30 cellular contexts compared by ENCODE assay signal in the genomic region with DNA sequence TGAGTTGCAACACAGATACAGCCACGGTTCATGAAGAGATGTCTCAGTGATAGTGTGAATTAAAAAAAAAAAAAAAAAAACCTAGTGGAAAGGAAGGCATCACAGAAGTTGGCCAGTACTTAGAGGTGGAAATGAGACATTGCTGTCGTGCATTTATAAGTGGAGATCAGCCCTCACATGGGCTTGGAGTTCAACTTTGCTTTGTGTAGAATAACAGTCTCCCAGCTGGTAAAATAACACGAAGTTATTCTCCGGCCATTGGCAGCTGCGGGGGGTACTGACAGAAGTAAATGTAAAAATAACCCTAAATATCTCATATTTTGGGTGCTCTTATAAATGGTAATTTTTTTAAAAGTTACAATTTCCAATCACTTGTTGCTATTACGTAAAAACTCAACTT.
"Had no signal": no experiment of that assay in that cellular context is flagged by ENCODE, and none has a peak within 500 bp of the region (broad histone marks: within the 10 kb centered on the region; RNA-seq: fewer than 3 reads in every experiment).

No MANE protein-coding gene starts in this region.

- DNase-seq: activated CD4-positive, alpha-beta memory T cell treated with anti-CD3 and anti-CD28 coated beads, Interleukin-2, amount 10 ng/mL, durations not matched to agents 7 days and 5 days; activated CD4-positive, alpha-beta T cell treated with anti-CD3 and anti-CD28 coated beads for 1 hour; activated CD4-positive, alpha-beta T cell treated with anti-CD3 and anti-CD28 coated beads for 4 hours; activated CD4-positive, alpha-beta T cell treated with anti-CD3 and anti-CD28 coated beads, Interleukin-2, amount 10 ng/mL, durations not matched to agents 7 days and 5 days; activated CD4-positive, alpha-beta T cell treated with anti-CD3 and anti-CD28 coated beads, Interleukin-2, amount 50 U/mL, for 4 hours; activated CD8-positive, alpha-beta memory T cell treated with anti-CD3 and anti-CD28 coated beads, Interleukin-2, amount 50 U/mL, for 48 hours; activated gamma-delta T cell; activated naive CD4-positive, alpha-beta T cell; activated naive CD4-positive, alpha-beta T cell treated with anti-CD3 and anti-CD28 coated beads, Interleukin-2, amount 10 ng/mL, durations not matched to agents 7 days and 5 days; activated naive CD8-positive, alpha-beta T cell treated with anti-CD3 and anti-CD28 coated beads, Interleukin-2, amount 10 ng/mL, durations not matched to agents 7 days and 5 days; activated T-cell treated with anti-CD3 and anti-CD28 coated beads for 4 hours; activated T-cell treated with anti-CD3 and anti-CD28 coated beads, Interleukin-2, amount 50 U/mL, for 24 hours; activated T-cell treated with anti-CD3 and anti-CD28 coated beads, Interleukin-2, amount 50 U/mL, for 72 hours; amniotic stem cell; anterior cingulate cortex; body of pancreas; central memory CD4-positive, alpha-beta T cell; cerebellar nuclear complex; colonic mucosa; effector CD8-positive, alpha-beta T cell; foreskin fibroblast; T-helper 1 cell; T-helper 17 cell; T1000 had no signal

- H3K36me3 Mint-ChIP-seq: activated naive CD4-positive, alpha-beta T cell treated with anti-CD3 and anti-CD28 coated beads, Interleukin-2, amount 10 ng/mL, durations not matched to agents 7 days and 5 days; activated naive CD4-positive, alpha-beta T cell treated with anti-CD3 and anti-CD28 coated beads, Interleukin-2, amount 50 U/mL, for 72 hours; activated naive CD8-positive, alpha-beta T cell treated with anti-CD3 and anti-CD28 coated beads, Interleukin-2, amount 10 ng/mL, durations not matched to agents 7 days and 5 days; WTC11 had no signal

- H3K27me3 ChIP-seq: body of pancreas, breast epithelium, cardiac muscle cell, colonic mucosa had no signal

- H3K4me3 ChIP-seq: body of pancreas, breast epithelium, cardiac muscle cell, colonic mucosa had no signal

- H3K9me3 ChIP-seq: body of pancreas, breast epithelium, colonic mucosa had no signal

- H3K4me1 Mint-ChIP-seq: activated CD4-positive, alpha-beta memory T cell treated with anti-CD3 and anti-CD28 coated beads, Interleukin-2, amount 10 ng/mL, durations not matched to agents 7 days and 5 days; activated CD4-positive, alpha-beta T cell treated with anti-CD3 and anti-CD28 coated beads, Interleukin-2, amount 10 ng/mL, durations not matched to agents 7 days and 5 days; activated naive CD4-positive, alpha-beta T cell treated with anti-CD3 and anti-CD28 coated beads, Interleukin-2, amount 10 ng/mL, durations not matched to agents 7 days and 5 days had no signal

- H3K36me3 ChIP-seq: breast epithelium, cardiac muscle cell, colonic mucosa had no signal

- H3K27ac Mint-ChIP-seq: activated CD4-positive, alpha-beta memory T cell treated with anti-CD3 and anti-CD28 coated beads, Interleukin-2, amount 10 ng/mL, durations not matched to agents 7 days and 5 days; activated CD4-positive, alpha-beta T cell treated with anti-CD3 and anti-CD28 coated beads, Interleukin-2, amount 10 ng/mL, durations not matched to agents 7 days and 5 days; activated naive CD4-positive, alpha-beta T cell treated with anti-CD3 and anti-CD28 coated beads, Interleukin-2, amount 10 ng/mL, durations not matched to agents 7 days and 5 days; activated naive CD4-positive, alpha-beta T cell treated with anti-CD3 and anti-CD28 coated beads, Interleukin-2, amount 50 U/mL, for 72 hours; activated naive CD8-positive, alpha-beta T cell treated with anti-CD3 and anti-CD28 coated beads, Interleukin-2, amount 10 ng/mL, durations not matched to agents 7 days and 5 days; activated T-cell treated with anti-CD3 and anti-CD28 coated beads, Interleukin-2, amount 50 U/mL, for 24 hours; activated T-cell treated with anti-CD3 and anti-CD28 coated beads, Interleukin-2, amount 50 U/mL, for 72 hours; T-helper 17 cell; T-helper 2 cell treated with Interferon-gamma antibody and Interleukin-4, amounts not matched to agents 5 μg/mL and 100 μg/mL, for 36 hours; WTC11 had no signal

- H3K4me1 ChIP-seq: body of pancreas, breast epithelium, colonic mucosa had no signal

- H3K9me3 Mint-ChIP-seq: activated CD4-positive, alpha-beta memory T cell treated with anti-CD3 and anti-CD28 coated beads, Interleukin-2, amount 10 ng/mL, durations not matched to agents 7 days and 5 days; activated CD4-positive, alpha-beta T cell treated with anti-CD3 and anti-CD28 coated beads, Interleukin-2, amount 10 ng/mL, durations not matched to agents 7 days and 5 days; activated naive CD4-positive, alpha-beta T cell treated with anti-CD3 and anti-CD28 coated beads, Interleukin-2, amount 10 ng/mL, durations not matched to agents 7 days and 5 days; activated naive CD4-positive, alpha-beta T cell treated with anti-CD3 and anti-CD28 coated beads, Interleukin-2, amount 50 U/mL, for 72 hours; activated naive CD8-positive, alpha-beta T cell treated with anti-CD3 and anti-CD28 coated beads, Interleukin-2, amount 10 ng/mL, durations not matched to agents 7 days and 5 days; activated T-cell treated with anti-CD3 and anti-CD28 coated beads, Interleukin-2, amount 50 U/mL, for 24 hours; activated T-cell treated with anti-CD3 and anti-CD28 coated beads, Interleukin-2, amount 50 U/mL, for 72 hours; T-helper 2 cell treated with Interferon-gamma antibody and Interleukin-4, amounts not matched to agents 5 μg/mL and 100 μg/mL, for 36 hours had no signal

- H3K27me3 Mint-ChIP-seq: activated CD4-positive, alpha-beta memory T cell treated with anti-CD3 and anti-CD28 coated beads, Interleukin-2, amount 10 ng/mL, durations not matched to agents 7 days and 5 days; activated CD4-positive, alpha-beta T cell treated with anti-CD3 and anti-CD28 coated beads, Interleukin-2, amount 10 ng/mL, durations not matched to agents 7 days and 5 days; activated naive CD4-positive, alpha-beta T cell treated with anti-CD3 and anti-CD28 coated beads, Interleukin-2, amount 10 ng/mL, durations not matched to agents 7 days and 5 days had no signal

- H3K4me3 Mint-ChIP-seq: activated CD4-positive, alpha-beta memory T cell treated with anti-CD3 and anti-CD28 coated beads, Interleukin-2, amount 10 ng/mL, durations not matched to agents 7 days and 5 days; activated CD4-positive, alpha-beta T cell treated with anti-CD3 and anti-CD28 coated beads, Interleukin-2, amount 10 ng/mL, durations not matched to agents 7 days and 5 days; activated naive CD4-positive, alpha-beta T cell treated with anti-CD3 and anti-CD28 coated beads, Interleukin-2, amount 10 ng/mL, durations not matched to agents 7 days and 5 days; activated naive CD8-positive, alpha-beta T cell treated with anti-CD3 and anti-CD28 coated beads, Interleukin-2, amount 10 ng/mL, durations not matched to agents 7 days and 5 days; activated T-cell treated with anti-CD3 and anti-CD28 coated beads, Interleukin-2, amount 50 U/mL, for 24 hours; activated T-cell treated with anti-CD3 and anti-CD28 coated beads, Interleukin-2, amount 50 U/mL, for 72 hours; T-helper 17 cell; T-helper 2 cell treated with Interferon-gamma antibody and Interleukin-4, amounts not matched to agents 5 μg/mL and 100 μg/mL, for 36 hours; WTC11 had no signal

- H3K27ac ChIP-seq: body of pancreas, breast epithelium, cardiac muscle cell, colonic mucosa, epithelial cell of prostate had no signal
